18 cellular contexts compared by ENCODE assay signal in the genomic region with DNA sequence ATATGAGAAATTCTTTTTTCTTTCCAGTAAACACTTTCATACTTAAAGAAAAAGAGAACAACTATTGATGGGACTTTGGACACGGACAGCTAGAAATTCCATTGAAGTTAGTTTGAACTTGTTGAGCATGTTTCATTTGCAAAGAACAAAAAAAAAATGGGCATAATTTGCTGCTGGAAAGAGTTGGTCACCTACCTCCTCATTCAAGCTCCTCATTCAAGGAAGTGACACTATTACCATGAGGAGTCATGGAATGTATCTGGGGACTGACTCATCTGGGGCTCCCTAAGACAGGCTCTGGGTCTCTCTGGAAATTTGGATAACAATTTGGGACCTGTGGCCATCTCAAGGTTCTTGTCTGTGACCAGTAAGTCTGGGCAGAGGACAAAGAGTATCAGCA. TPM values are rescaled to one million over a fixed set of nuclear protein-coding genes. Genes with fewer than 3 reads are reported as not detected.
DNase-seq lines count a peak whose midpoint lies in the region; ATAC-seq, FAIRE-seq and TF ChIP-seq lines count a peak whose summit lies in the region.
"Had no signal": no experiment of that assay in that cellular context is flagged by ENCODE, and none has a peak within 500 bp of the region (broad histone marks: within the 10 kb centered on the region; RNA-seq: fewer than 3 reads in every experiment).

No MANE protein-coding gene starts in this region.

- no peak for ATAC-seq in HG02884 (IDR thresholded peaks at IDR 0.05; ENCODE audit: unreplicated experiment)
- no peak for ATAC-seq in HG02870 (IDR thresholded peaks at IDR 0.05; ENCODE audit: unreplicated experiment)

- H4K91ac ChIP-seq in neuronal stem cell (ENCODE audit: low read depth, low read length, poor library complexity) (no peak overlapping the region), H9 (ENCODE audit: insufficient read length, low read depth, low read length) (no peak overlapping the region)

- peak; percentile 72 for FAIRE-seq in RCC 7860 (lab: Jason Lieb, UNC)
- FAIRE-seq: frontal cortex, GM18507, kidney had no signal

- H3K27me3 ChIP-seq in neuronal stem cell (ENCODE audit: control insufficient read depth in 3 of 3, insufficient read depth in 3 of 3, low read depth in 1 of 3, low read length in 3 of 3) (no peaks in the 10 kb centered on the region), SJCRH30 (no peaks in the 10 kb centered on the region), H9 (ENCODE audit: insufficient read depth, low read length) (no peaks in the 10 kb centered on the region)

- no peak overlapping the region for H4K5ac ChIP-seq in H9 (ENCODE audit: insufficient read length, low read depth, low read length)

- H2AK5ac ChIP-seq in neuronal stem cell (ENCODE audit: low read depth, low read length), result no peak overlapping the region
- H2AK5ac ChIP-seq in H9 (ENCODE audit: insufficient read length, low read length), result no peak overlapping the region

- H3K4me3 Mint-ChIP-seq in H9, result no peak overlapping the region
- H3K4me3 Mint-ChIP-seq: activated B cell treated with CpG ODN at 0.5 μM for 24 hours; CD4-positive, CD25-positive, alpha-beta regulatory T cell; naive B cell had no signal

- H3K9me3 ChIP-seq in neuronal stem cell (replicated peaks in 1 of 2; ENCODE audit: control insufficient read depth in 2 of 2, insufficient read depth in 1 of 2, low read depth in 1 of 2, low read length in 2 of 2), result no peaks in the 10 kb centered on the region
- no peaks in the 10 kb centered on the region; the same call in 1 of the 2 replicates for H3K9me3 ChIP-seq in SJCRH30 (replicated peaks)
- H3K9me3 ChIP-seq in H9 (ENCODE audit: control insufficient read depth, low read depth, low read length), result no peaks in the 10 kb centered on the region

- H3K4me2 ChIP-seq in neuronal stem cell (ENCODE audit: insufficient read depth, low read length, poor library complexity, severe bottlenecking), result no peak overlapping the region
- H3K4me2 ChIP-seq in H9 (ENCODE audit: insufficient read depth, insufficient read length, low read length), result no peak overlapping the region

- no peaks in the 10 kb centered on the region for H4K20me1 ChIP-seq in H9 (ENCODE audit: control insufficient read depth, insufficient read depth, insufficient read length)

- no peaks in the 10 kb centered on the region for H3K79me2 ChIP-seq in H9 (ENCODE audit: insufficient read depth, low read length)

- H3K14ac ChIP-seq in neuronal stem cell (ENCODE audit: low read length) (no peak overlapping the region), H9 (ENCODE audit: insufficient read depth, low read length) (no peak overlapping the region)

- H2BK5ac ChIP-seq in neuronal stem cell (ENCODE audit: low read length) (no peak overlapping the region), H9 (ENCODE audit: insufficient read length, low read length) (no peak overlapping the region)

- H3K4ac ChIP-seq in neuronal stem cell (ENCODE audit: low read length) (no peak overlapping the region), H9 (ENCODE audit: low read depth, low read length) (no peak overlapping the region)

- DNase-seq in EL (peak; percentile 78), RCC 7860 (ENCODE audit: low spot score) (peak; percentile 69), epithelial cell of esophagus (ENCODE audit: low read depth) (peak; percentile 72), neuronal stem cell (ENCODE audit: low spot score) (no peak), SJCRH30 (no peak), H9 (no peak)
- DNase-seq: activated B cell treated with CpG ODN at 0.5 μM for 24 hours; activated T-cell treated with anti-CD3 and anti-CD28 coated beads for 4 hours; CD4-positive, CD25-positive, alpha-beta regulatory T cell; cortex of kidney; GF-D8; kidney; naive B cell; stimulated activated naive CD4-positive, alpha-beta T cell treated with Interleukin-2 at 50 U/mL for 16 hours had no signal

- no peak for TF ChIP-seq CTCF in epithelial cell of esophagus (IDR thresholded peaks at IDR 0.05; ENCODE audit: insufficient read depth, low read depth, low read length, missing control alignments)
- TF ChIP-seq CTCF in H9 (conservative IDR thresholded peaks at IDR 0.05), result no peak

- peaks cover 0 to 4% of the 10 kb centered on the region in 2 experiments; a peak in 1 of 5 replicates for H3K9me3 Mint-ChIP-seq in H9
- H3K9me3 Mint-ChIP-seq: activated B cell treated with CpG ODN at 0.5 μM for 24 hours; CD4-positive, CD25-positive, alpha-beta regulatory T cell had no signal

- no peaks in the 10 kb centered on the region for H3K36me3 ChIP-seq in neuronal stem cell (replicated peaks in 1 of 2; ENCODE audit: control insufficient read depth in 2 of 2, insufficient read depth in 2 of 2, low read length in 2 of 2)
- H3K36me3 ChIP-seq in SJCRH30, result no peaks in the 10 kb centered on the region

- H2BK15ac ChIP-seq in neuronal stem cell (ENCODE audit: low read length) (no peak overlapping the region), H9 (ENCODE audit: low read depth, low read length) (no peak overlapping the region)

- H3K9ac ChIP-seq in neuronal stem cell (ENCODE audit: low read depth, low read length, poor library complexity) (no peak overlapping the region), H9 (ENCODE audit: extremely low read depth, insufficient read length, low read length) (no peak overlapping the region)

- H3K27ac ChIP-seq in neuronal stem cell (replicated peaks; ENCODE audit: low read length) (no peak overlapping the region), SJCRH30 (no peak overlapping the region), H9 (ENCODE audit: insufficient read length, low read depth, low read length) (no peak overlapping the region)

- H3K4me1 ChIP-seq in neuronal stem cell (ENCODE audit: control insufficient read depth in 2 of 2, insufficient read depth in 1 of 2, low read depth in 1 of 2, low read length in 2 of 2), result peaks cover 0 to 13% of the 10 kb centered on the region in 2 donors
- no peaks in the 10 kb centered on the region for H3K4me1 ChIP-seq in SJCRH30
- H3K4me1 ChIP-seq in H9 (ENCODE audit: insufficient read depth, low read length), result no peaks in the 10 kb centered on the region; the same call in 1 of the 2 replicates

- H3K79me1 ChIP-seq in neuronal stem cell (ENCODE audit: low read depth, low read length) (no peaks in the 10 kb centered on the region), H9 (ENCODE audit: insufficient read depth, low read depth, low read length, poor library complexity, severe bottlenecking) (no peaks in the 10 kb centered on the region)

- H3K27me3 Mint-ChIP-seq in H9 (ENCODE audit: low read depth), result no peaks in the 10 kb centered on the region
- H3K27me3 Mint-ChIP-seq: activated B cell treated with CpG ODN at 0.5 μM for 24 hours; CD4-positive, CD25-positive, alpha-beta regulatory T cell; naive B cell had no signal

- no peak overlapping the region for H3K23ac ChIP-seq in neuronal stem cell (ENCODE audit: low read depth, low read length, poor library complexity)
- H3K23ac ChIP-seq in H9 (ENCODE audit: insufficient read length, low read depth, low read length), result no peak overlapping the region

- H3K56ac ChIP-seq in H9 (ENCODE audit: insufficient read length, low read depth, low read length), result no peak overlapping the region

- H2BK20ac ChIP-seq in H9 (ENCODE audit: low read depth, low read length, poor library complexity, severe bottlenecking), result no peak overlapping the region

- H3K18ac ChIP-seq in neuronal stem cell (ENCODE audit: low read length) (no peak overlapping the region), H9 (ENCODE audit: insufficient read length, low read depth, low read length) (no peak overlapping the region)

- H2BK12ac ChIP-seq in neuronal stem cell (ENCODE audit: low read length), result no peak overlapping the region
- H2BK12ac ChIP-seq in H9 (ENCODE audit: insufficient read length, low read depth, low read length), result no peak overlapping the region

- no peaks in the 10 kb centered on the region for H3K23me2 ChIP-seq in H9 (ENCODE audit: insufficient read length, low read depth, low read length, poor library complexity, severe bottlenecking)

- H2AFZ ChIP-seq in neuronal stem cell (ENCODE audit: low read length) (peak overlapping the region; percentile 33), H9 (ENCODE audit: low read length) (no peak overlapping the region)

- H2BK120ac ChIP-seq in neuronal stem cell (ENCODE audit: low read depth, low read length) (no peak overlapping the region), H9 (ENCODE audit: low read depth, low read length, poor library complexity, severe bottlenecking) (no peak overlapping the region)

- no peak overlapping the region for H4K8ac ChIP-seq in neuronal stem cell (ENCODE audit: low read depth, low read length)
- no peak overlapping the region for H4K8ac ChIP-seq in H9 (replicated peaks; ENCODE audit: insufficient read length, low read depth, low read length)

- H3K27ac Mint-ChIP-seq in H9, result no peak overlapping the region; a peak in 1 of 7 replicates
- H3K27ac Mint-ChIP-seq: activated B cell treated with CpG ODN at 0.5 μM for 24 hours; CD4-positive, CD25-positive, alpha-beta regulatory T cell had no signal

- no peaks in the 10 kb centered on the region for H3K36me3 Mint-ChIP-seq in H9 (ENCODE audit: insufficient read depth in 1 of 3, low read depth in 3 of 3)

- no peak overlapping the region for H3T11ph ChIP-seq in H9 (ENCODE audit: low read length)

- H3K4me3 ChIP-seq in epithelial cell of esophagus (ENCODE audit: low read length) (no peak overlapping the region), neuronal stem cell (ENCODE audit: low read length in 2 of 2) (no peak overlapping the region), SJCRH30 (no peak overlapping the region)

- H3K4me1 Mint-ChIP-seq in H9, result peaks cover 26 to 27% of the 10 kb centered on the region in 2 experiments
- H3K4me1 Mint-ChIP-seq: activated B cell treated with CpG ODN at 0.5 μM for 24 hours; CD4-positive, CD25-positive, alpha-beta regulatory T cell; naive B cell had no signal

- no CpG with 5 or more reads among the region's 1 CpG for WGBS in neuronal stem cell (ENCODE audit: extremely low coverage in 2 of 2, insufficient read length in 2 of 2, insufficient replicate concordance in 1 of 2), 2 donors
- WGBS in H9 (ENCODE audit: extremely low coverage, insufficient read length, low lambda C conversion rate), result no CpG with 5 or more reads among the region's 1 CpG

RNA-seq across cellular contexts. Expression of gene KICS2, which starts 50.4 kb away (rescaled TPM):
- 3.3 TPM for polyA plus RNA-seq in neuronal stem cell (2013, experiment 1 of 2)
- polyA plus RNA-seq in neuronal stem cell (2013, experiment 2 of 2), result 3.4 TPM
- total RNA-seq in SJCRH30 (2014; rRNA removed; shearing (Covaris generic)), result 8.6 and 9.7 TPM in 2 replicates
- 7.3 TPM in 2 replicates for total RNA-seq in H9 (2021)

Comparison
In these comparisons a context has a peak if more than half of its experiments do, and no peak if none do; other contexts are left out.
1. DNase-seq: peak in EL (single experiment), RCC 7860 (single experiment) and epithelial cell of esophagus (single experiment); none in neuronal stem cell (single experiment), SJCRH30 (0 of 2) and H9 (single experiment).